1 cellular context compared by ENCODE assay signal in genomic region chr6:56914791-56915658, GRCh38.
TF ChIP-seq lines count a peak whose summit lies in the region.

No MANE protein-coding gene starts in this region.

TF ChIP-seq in GM12878, 131 proteins besides CTCF, POLR2A, EP300 and RAD21 (continued from another document):
- TF ChIP-seq BCL3 (IDR thresholded peaks at IDR 0.05; ENCODE audit: borderline replicate concordance, insufficient read depth, low read depth, low read length, poor library complexity, severe bottlenecking) (no peak), NBN (IDR thresholded peaks at IDR 0.05) (no peak), ZNF207 (IDR thresholded peaks at IDR 0.05; ENCODE audit: borderline replicate concordance) (no peak), SPI1 (IDR thresholded peaks at IDR 0.05; ENCODE audit: borderline replicate concordance, insufficient read depth, low read depth, low read length) (no peak), SMARCA5 (IDR thresholded peaks at IDR 0.05) (no peak), POLR2AphosphoS2 (IDR thresholded peaks at IDR 0.05; ENCODE audit: low read depth, low read length) (no peak), CBX5 (IDR thresholded peaks at IDR 0.05; ENCODE audit: low read depth) (no peak)
TF ChIP-seq in GM12878: peak in this region for 0.
